In the genomic region with DNA sequence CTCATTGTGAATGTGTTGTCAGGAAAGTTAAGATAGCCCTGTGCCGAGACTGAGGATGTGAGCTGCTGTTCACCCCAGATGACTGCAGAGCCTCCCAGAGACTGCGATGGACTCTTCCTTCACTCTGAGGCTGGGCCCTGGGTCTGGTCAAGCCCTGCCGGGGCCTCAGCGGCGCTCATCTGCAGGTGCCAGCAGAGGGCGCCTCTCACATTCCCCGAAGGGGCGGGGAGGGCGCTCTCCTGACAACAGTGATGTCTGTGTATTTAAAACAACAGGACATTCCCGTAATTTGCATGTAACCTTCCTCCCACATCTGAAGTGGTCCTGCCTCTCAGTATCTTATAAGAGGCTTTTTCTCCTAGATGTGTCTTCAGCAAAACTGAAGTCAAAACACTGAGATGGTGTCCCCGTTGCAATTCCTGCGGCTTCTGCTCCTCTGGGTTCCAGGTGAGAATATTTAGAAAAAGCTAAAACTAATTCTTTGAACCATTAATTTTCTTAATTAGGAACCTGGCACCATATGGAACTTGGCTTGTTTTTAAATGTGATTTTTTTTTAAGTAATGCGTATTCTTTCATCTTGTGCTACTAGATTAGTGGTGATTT, we compare ENCODE assay signal across 8 cellular contexts.
A peak's percentile ranks its signal among the peaks of the same experiment; 100 is the strongest.
DNase-seq lines count a peak whose midpoint lies in the region; ATAC-seq and TF ChIP-seq lines count a peak whose summit lies in the region.

No MANE protein-coding gene starts in this region.

- no peaks in the 10 kb centered on the region for H3K4me1 ChIP-seq in esophagus muscularis mucosa

- no peak for TF ChIP-seq EP300 in esophagus muscularis mucosa (IDR thresholded peaks at IDR 0.05)

- no peak overlapping the region for H3K4me3 ChIP-seq in dorsolateral prefrontal cortex
- H3K4me3 ChIP-seq in esophagus muscularis mucosa: no peak overlapping the region

- H3K36me3 ChIP-seq in esophagus muscularis mucosa: no peaks in the 10 kb centered on the region

- TF ChIP-seq POLR2A in esophagus muscularis mucosa (IDR thresholded peaks at IDR 0.05; ENCODE audit: low read depth): no peak

- intact Hi-C loops in dorsolateral prefrontal cortex (cut with DNase I): no loop called here
- intact Hi-C loops in posterior cingulate gyrus (cut with DNase I): no loop called here
- intact Hi-C loops in esophagus muscularis mucosa (cut with DNase I): no loop called here

- WGBS in esophagus muscularis mucosa: 32% methylated on average over 13 of the region's 13 CpGs

- H3K27me3 ChIP-seq in dorsolateral prefrontal cortex (peaks cover 0 to 75% (median 21%) of the 10 kb centered on the region in 45 donors), esophagus muscularis mucosa (peaks cover 0 to 43% (median 0%) of the 10 kb centered on the region in 4 donors)

- peak; percentile 71 for ATAC-seq in GM21619 (IDR thresholded peaks at IDR 0.05; ENCODE audit: unreplicated experiment)

- TF ChIP-seq CTCF in dorsolateral prefrontal cortex (IDR thresholded peaks at IDR 0.05 in 54 of 56, conservative IDR thresholded peaks at IDR 0.05 in 2 of 56; ENCODE audit: low read depth in 1 of 56, partially characterized antibody in 56 of 56) (peak in 45 of 56 donors; percentile 11 to 64 (median 39)), esophagus muscularis mucosa (IDR thresholded peaks at IDR 0.05) (no peak)

- H3K27ac ChIP-seq in dorsolateral prefrontal cortex (no peak overlapping the region), esophagus muscularis mucosa (replicated peaks in 1 of 4) (no peak overlapping the region)

- DNase-seq in NCI-H2196 (lab: John Stamatoyannopoulos, UW; ENCODE audit: unreplicated experiment) (peak; percentile 29), NCI-H2196 treated with DMSO at 0.1 percent for 48 hours (lab: John Stamatoyannopoulos, UW; ENCODE audit: unreplicated experiment) (no peak), NAMALWA (ENCODE audit: low spot score) (peak; percentile 63), dorsolateral prefrontal cortex (peak in 2 of 10 donors; percentile 24 to 38), posterior cingulate gyrus (peak in 6 of 10 donors; percentile 7 to 81 (median 54)), esophagus muscularis mucosa (ENCODE audit: extremely low spot score) (no peak), NCI-H1694 treated with DMSO at 0.1 percent for 48 hours (lab: John Stamatoyannopoulos, UW) (no peak)

- H3K9me3 ChIP-seq in esophagus muscularis mucosa: no peaks in the 10 kb centered on the region

Comparison
In these comparisons a context has a peak if more than half of its experiments do, and no peak if none do; other contexts are left out.
1. DNase-seq: peak in NCI-H2196 (single experiment), NAMALWA (single experiment) and posterior cingulate gyrus (6 of 10); none in NCI-H2196 treated with DMSO at 0.1 percent for 48 hours (single experiment), esophagus muscularis mucosa (single experiment) and NCI-H1694 treated with DMSO at 0.1 percent for 48 hours (single experiment).
2. CTCF ChIP-seq: peak in dorsolateral prefrontal cortex (45 of 56); none in esophagus muscularis mucosa (0 of 3).